ENCODE assay signal across 24 cellular contexts in genomic region chr9:132143359-132143758, GRCh38.
"Had no signal": no experiment of that assay in that cellular context is flagged by ENCODE, and none has a peak within 500 bp of the region (broad histone marks: within the 10 kb centered on the region; RNA-seq: fewer than 3 reads in every experiment).

No MANE protein-coding gene starts in this region.

- ATAC-seq: activated naive CD4-positive, alpha-beta T cell treated with anti-CD3 and anti-CD28 coated beads, Interleukin-2, amount 50 U/mL, for 72 hours; activated naive CD8-positive, alpha-beta T cell treated with anti-CD3 and anti-CD28 coated beads, Interleukin-2, amount 50 U/mL, for 24 hours; activated T-cell treated with anti-CD3 and anti-CD28 coated beads, Interleukin-2, amount 50 U/mL, for 4 hours; body of pancreas; K562; T-helper 17 cell had no signal

- DNase-seq: activated B cell treated with CpG ODN at 0.5 μM for 24 hours; activated CD4-positive, alpha-beta memory T cell treated with anti-CD3 and anti-CD28 coated beads for 36 hours; activated CD4-positive, alpha-beta T cell treated with anti-CD3 and anti-CD28 coated beads, Interleukin-2, amount 10 ng/mL, durations not matched to agents 7 days and 5 days; activated CD8-positive, alpha-beta memory T cell treated with anti-CD3 and anti-CD28 coated beads for 24 hours; activated effector memory CD4-positive, alpha-beta T cell treated with anti-CD3 and anti-CD28 coated beads, Interleukin-2, amount 50 U/mL, for 16 hours; activated naive CD4-positive, alpha-beta T cell treated with Interleukin-2 at 50 U/mL for 16 hours; activated naive CD8-positive, alpha-beta T cell treated with anti-CD3 and anti-CD28 coated beads, Interleukin-2, amount 50 U/mL, for 24 hours; activated T-cell treated with anti-CD3 and anti-CD28 coated beads, Interleukin-2, amount 50 U/mL, for 4 hours; amniotic stem cell; body of pancreas; central memory CD4-positive, alpha-beta T cell; Karpas-422; NCI-H2029; NCI-H2107; NCI-H2171 treated with DMSO at 0.1 percent for 48 hours; NCI-H510A treated with DMSO at 0.1 percent for 48 hours; NCI-H748 treated with DMSO at 0.1 percent for 48 hours; Right ventricle myocardium superior; RPMI8226; SJCRH30; T-helper 17 cell; T-helper 9 cell had no signal
